8 cellular contexts compared by ENCODE assay signal in genomic region chr17:77462101-77462500, GRCh38.
A peak's percentile ranks its signal among the peaks of the same experiment; 100 is the strongest.
DNase-seq lines count a peak whose midpoint lies in the region; ATAC-seq and TF ChIP-seq lines count a peak whose summit lies in the region.

No MANE protein-coding gene starts in this region.

- no peak for TF ChIP-seq CTCF in GM12865 (IDR thresholded peaks at IDR 0.05; ENCODE audit: insufficient read depth, low read depth, low read length, missing control alignments)
- no peak for TF ChIP-seq CTCF in natural killer cell (IDR thresholded peaks at IDR 0.05)

- DNase-seq in GM12865 (ENCODE audit: low read depth) (peak; percentile 95), natural killer cell (no peak), DMS153 (lab: John Stamatoyannopoulos, UW) (no peak), sciatic nerve (ENCODE audit: low spot score) (no peak), AG08395 (ENCODE audit: low spot score) (no peak), glomerular visceral epithelial cell (ENCODE audit: extremely low spot score) (no peak)
- DNase-seq in activated T-cell treated with anti-CD3 and anti-CD28 coated beads, Interleukin-2, amount 50 U/mL, for 72 hours, result peak in 1 of 2 donors; percentile 67

- peaks cover 9 to 23% of the 10 kb centered on the region in 2 donors for H3K36me3 Mint-ChIP-seq in activated T-cell treated with anti-CD3 and anti-CD28 coated beads, Interleukin-2, amount 50 U/mL, for 72 hours (ENCODE audit: insufficient read depth in 2 of 2)
- H3K36me3 Mint-ChIP-seq in natural killer cell, result no peaks in the 10 kb centered on the region

- H3K27ac Mint-ChIP-seq in activated T-cell treated with anti-CD3 and anti-CD28 coated beads, Interleukin-2, amount 50 U/mL, for 72 hours, result peak overlapping the region; percentile 99
- H3K27ac Mint-ChIP-seq in natural killer cell, result peak overlapping the region; percentile 94

- ATAC-seq in HG02642 (IDR thresholded peaks at IDR 0.05; ENCODE audit: poor library complexity, unreplicated experiment) (peak; percentile 39), natural killer cell (peak; percentile 49 to 68 (median 61)), sciatic nerve (no peak)
- ATAC-seq in activated T-cell treated with anti-CD3 and anti-CD28 coated beads, Interleukin-2, amount 50 U/mL, for 72 hours (replicated peaks in 1 of 2), result peak; percentile 18 to 28

- no peaks in the 10 kb centered on the region for H3K27me3 Mint-ChIP-seq in activated T-cell treated with anti-CD3 and anti-CD28 coated beads, Interleukin-2, amount 50 U/mL, for 72 hours (ENCODE audit: low read depth)
- no peaks in the 10 kb centered on the region for H3K27me3 Mint-ChIP-seq in natural killer cell (ENCODE audit: low read depth in 2 of 2)

- peak overlapping the region; percentile 91 for H3K4me3 ChIP-seq in GM12865 (ENCODE audit: low read depth, low read length)

- no peaks in the 10 kb centered on the region for H3K9me3 Mint-ChIP-seq in activated T-cell treated with anti-CD3 and anti-CD28 coated beads, Interleukin-2, amount 50 U/mL, for 72 hours
- H3K9me3 Mint-ChIP-seq in natural killer cell, result no peaks in the 10 kb centered on the region

- intact Hi-C loops in natural killer cell (cut with micrococcal nuclease), result no loop called here
- intact Hi-C loops in sciatic nerve (cut with DNase I), result no loop called here

- H3K4me3 Mint-ChIP-seq in activated T-cell treated with anti-CD3 and anti-CD28 coated beads, Interleukin-2, amount 50 U/mL, for 72 hours, result peak overlapping the region; percentile 97 to 99
- H3K4me3 Mint-ChIP-seq in natural killer cell, result peak overlapping the region; percentile 79

- peaks cover 91% of the 10 kb centered on the region for H3K4me1 Mint-ChIP-seq in activated T-cell treated with anti-CD3 and anti-CD28 coated beads, Interleukin-2, amount 50 U/mL, for 72 hours (ENCODE audit: low read depth)
- peaks cover 85 to 93% of the 10 kb centered on the region in 2 donors for H3K4me1 Mint-ChIP-seq in natural killer cell
